ENCODE assay signal across 1 cellular context in genomic region chr10:3902054-3902808, GRCh38.
TF ChIP-seq lines count a peak whose summit lies in the region.

No MANE protein-coding gene starts in this region.

TF ChIP-seq in HepG2, 621 proteins besides CTCF, POLR2A, EP300 and RAD21 (continued from another document):
- TF ChIP-seq SKI (IDR thresholded peaks at IDR 0.05; ENCODE audit: partially characterized antibody): no peak
- no peak for TF ChIP-seq NFE2L1 (CRISPR knock-in tag; IDR thresholded peaks at IDR 0.05; ENCODE audit: borderline replicate concordance)
- TF ChIP-seq ZNF460 (CRISPR knock-in tag; IDR thresholded peaks at IDR 0.05; ENCODE audit: borderline replicate concordance): no peak
- no peak for TF ChIP-seq KDM2A (CRISPR knock-in tag; IDR thresholded peaks at IDR 0.05; ENCODE audit: borderline replicate concordance, low read depth)
- no peak for TF ChIP-seq SOX13 (IDR thresholded peaks at IDR 0.05)
- peak in 1 of 2 experiments; percentile 48; a peak in 1 of 4 replicates for TF ChIP-seq SOX13 (CRISPR knock-in tag; conservative IDR thresholded peaks at IDR 0.05 in 1 of 2, IDR thresholded peaks at IDR 0.05 in 1 of 2)
- TF ChIP-seq RXRB (CRISPR knock-in tag; IDR thresholded peaks at IDR 0.05; ENCODE audit: borderline replicate concordance): peak; percentile 48; the same call in 1 of the 2 replicates
- peak; percentile 76 for TF ChIP-seq CEBPB (IDR thresholded peaks at IDR 0.05; ENCODE audit: borderline replicate concordance, low read depth, low read length)
- TF ChIP-seq RELA (CRISPR knock-in tag; IDR thresholded peaks at IDR 0.05): peak; percentile 73; the same call in 1 of the 2 replicates
- TF ChIP-seq ZMYM2 (CRISPR knock-in tag; IDR thresholded peaks at IDR 0.05): no peak
- peak; percentile 47; the same call in 1 of the 2 replicates for TF ChIP-seq ZBTB21 (CRISPR knock-in tag; IDR thresholded peaks at IDR 0.05)
- TF ChIP-seq NCOA1 (CRISPR knock-in tag; IDR thresholded peaks at IDR 0.05): no peak
- TF ChIP-seq ATF7 (IDR thresholded peaks at IDR 0.05): no peak
- no peak for TF ChIP-seq ATF7 (CRISPR knock-in tag; IDR thresholded peaks at IDR 0.05)
- TF ChIP-seq ZNF574 (CRISPR knock-in tag; IDR thresholded peaks at IDR 0.05): no peak
- TF ChIP-seq POLR2AphosphoS5 (IDR thresholded peaks at IDR 0.05; ENCODE audit: low read depth, low read length): no peak
- no peak for TF ChIP-seq NFATC3 (CRISPR knock-in tag; IDR thresholded peaks at IDR 0.05)
- no peak for TF ChIP-seq TP53 (CRISPR knock-in tag; conservative IDR thresholded peaks at IDR 0.05)
- TF ChIP-seq FOXO1 (CRISPR knock-in tag; IDR thresholded peaks at IDR 0.05): no peak
- no peak for TF ChIP-seq TFE3 (CRISPR knock-in tag; IDR thresholded peaks at IDR 0.05)
- no peak for TF ChIP-seq ARID5B (CRISPR knock-in tag; IDR thresholded peaks at IDR 0.05)
- no peak for TF ChIP-seq DBP (CRISPR knock-in tag; IDR thresholded peaks at IDR 0.05; ENCODE audit: not compliant biosample characterization)
- TF ChIP-seq THAP9 (CRISPR knock-in tag; IDR thresholded peaks at IDR 0.05; ENCODE audit: borderline replicate concordance): no peak
- TF ChIP-seq SOX5 (CRISPR knock-in tag; IDR thresholded peaks at IDR 0.05; ENCODE audit: borderline replicate concordance): peak; percentile 73; the same call in 1 of the 2 replicates
- no peak for TF ChIP-seq MTERF4 (CRISPR knock-in tag; IDR thresholded peaks at IDR 0.05)
- no peak for TF ChIP-seq YEATS4 (CRISPR knock-in tag; IDR thresholded peaks at IDR 0.05; ENCODE audit: borderline replicate concordance)
- TF ChIP-seq FOXP1 (IDR thresholded peaks at IDR 0.05): no peak
- 0 out of 2 replicates have a peak, but pooled peaks have one; percentile 22 for TF ChIP-seq FOXP1 (CRISPR knock-in tag; IDR thresholded peaks at IDR 0.05)
- peak; percentile 34; the same call in 1 of the 2 replicates for TF ChIP-seq CEBPG (CRISPR knock-in tag; IDR thresholded peaks at IDR 0.05)
- no peak for TF ChIP-seq ZNF337 (CRISPR knock-in tag; IDR thresholded peaks at IDR 0.05; ENCODE audit: borderline replicate concordance, low read depth)
- TF ChIP-seq ZBTB7A (CRISPR knock-in tag; IDR thresholded peaks at IDR 0.05): no peak
- TF ChIP-seq GATAD1 (CRISPR knock-in tag; IDR thresholded peaks at IDR 0.05): no peak
- no peak for TF ChIP-seq KLF6 (CRISPR knock-in tag; IDR thresholded peaks at IDR 0.05)
- TF ChIP-seq ATF6 (CRISPR knock-in tag; conservative IDR thresholded peaks at IDR 0.05): no peak
- no peak for TF ChIP-seq SRSF9 (IDR thresholded peaks at IDR 0.05; ENCODE audit: borderline replicate concordance, insufficient read depth, low read depth, low read length, poor library complexity, severe bottlenecking)
- no peak for TF ChIP-seq ZNF773 (CRISPR knock-in tag; IDR thresholded peaks at IDR 0.05; ENCODE audit: borderline replicate concordance)
- TF ChIP-seq ZNF784 (CRISPR knock-in tag; IDR thresholded peaks at IDR 0.05; ENCODE audit: borderline replicate concordance): no peak
- TF ChIP-seq ADNP (CRISPR knock-in tag; IDR thresholded peaks at IDR 0.05): no peak
- no peak for TF ChIP-seq YY1 (IDR thresholded peaks at IDR 0.05; ENCODE audit: insufficient read depth, insufficient replicate concordance, low read depth, low read length)
- TF ChIP-seq HIVEP1 (CRISPR knock-in tag; IDR thresholded peaks at IDR 0.05): no peak
- TF ChIP-seq REL (CRISPR knock-in tag; conservative IDR thresholded peaks at IDR 0.05): no peak
- 0 out of 2 replicates have a peak, but pooled peaks have one; percentile 14 for TF ChIP-seq STAG1 (CRISPR knock-in tag; IDR thresholded peaks at IDR 0.05)
- no peak for TF ChIP-seq CCDC6 (CRISPR knock-in tag; IDR thresholded peaks at IDR 0.05)
- no peak for TF ChIP-seq TARDBP (CRISPR knock-in tag; IDR thresholded peaks at IDR 0.05)
- TF ChIP-seq NCOR1 (IDR thresholded peaks at IDR 0.05; ENCODE audit: borderline replicate concordance, low read length): no peak
